1 cellular context compared by ENCODE assay signal in the genomic region with DNA sequence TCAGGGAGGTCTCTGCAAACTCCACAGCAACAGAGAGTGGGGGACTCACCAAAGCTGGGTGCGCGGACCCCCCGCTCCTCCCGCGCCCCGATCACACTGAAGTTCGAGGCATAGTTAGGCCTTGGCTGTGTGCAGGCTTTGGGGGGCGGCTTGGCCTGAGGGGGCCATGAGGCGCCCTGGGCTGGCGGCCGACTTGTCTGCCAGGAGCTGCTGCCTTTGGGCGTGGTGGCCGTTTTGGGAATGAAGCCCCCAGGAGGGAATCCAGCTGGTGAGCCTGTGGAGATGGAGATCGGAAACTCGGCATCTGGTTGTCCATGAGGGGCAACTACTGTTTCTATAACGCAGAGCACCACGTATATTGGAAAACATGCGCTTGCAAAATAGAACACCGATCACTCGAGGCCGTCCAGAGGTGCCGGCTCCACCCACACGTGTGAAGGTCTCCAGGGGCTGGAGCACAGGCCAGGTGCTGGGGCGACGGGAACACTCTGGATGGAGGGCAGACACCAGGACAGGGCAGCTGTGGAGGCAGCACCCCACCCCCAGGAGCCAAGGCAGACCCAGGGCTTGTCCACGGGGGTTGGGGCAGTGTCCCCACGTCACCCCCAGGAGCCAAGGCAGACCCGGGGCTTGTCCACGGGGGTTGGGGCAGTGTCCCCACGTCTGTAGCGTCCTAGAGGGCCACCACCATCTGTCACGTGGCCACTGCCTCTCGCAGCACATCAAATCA.
TF ChIP-seq lines count a peak whose summit lies in the region.

No MANE protein-coding gene starts in this region.

TF ChIP-seq in HepG2, 621 proteins besides CTCF, POLR2A, EP300 and RAD21:
- TF ChIP-seq PHF20 (CRISPR knock-in tag; IDR thresholded peaks at IDR 0.05) (no peak), PAWR (CRISPR knock-in tag; IDR thresholded peaks at IDR 0.05; ENCODE audit: borderline replicate concordance) (no peak), ZFAT (CRISPR knock-in tag; conservative IDR thresholded peaks at IDR 0.05) (no peak), KMT2B (CRISPR knock-in tag; IDR thresholded peaks at IDR 0.05) (no peak), HOMEZ (CRISPR knock-in tag; IDR thresholded peaks at IDR 0.05; ENCODE audit: low read depth) (no peak)
- TF ChIP-seq, protein P1, sequence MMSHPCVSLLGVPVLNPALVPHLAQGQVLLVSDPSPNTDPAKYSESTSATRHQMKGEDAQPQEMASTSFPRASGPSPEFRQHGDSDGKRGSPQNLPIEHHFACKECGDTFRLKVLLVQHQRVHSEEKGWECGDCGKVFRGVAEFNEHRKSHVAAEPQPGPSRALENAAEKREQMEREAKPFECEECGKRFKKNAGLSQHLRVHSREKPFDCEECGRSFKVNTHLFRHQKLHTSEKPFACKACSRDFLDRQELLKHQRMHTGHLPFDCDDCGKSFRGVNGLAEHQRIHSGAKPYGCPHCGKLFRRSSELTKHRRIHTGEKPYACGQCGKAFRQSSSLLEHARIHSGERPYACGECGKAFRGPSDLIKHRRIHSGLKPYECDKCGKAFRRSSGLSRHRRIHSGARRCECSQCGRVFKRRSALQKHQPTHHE (CRISPR knock-in tag; IDR thresholded peaks at IDR 0.05; ENCODE audit: borderline replicate concordance), result no peak
